12 cellular contexts compared by ENCODE assay signal in genomic region chr10:6583447-6583846, GRCh38. TPM values are rescaled to one million over a fixed set of nuclear protein-coding genes. Genes with fewer than 3 reads are reported as not detected.
DNase-seq lines count a peak whose midpoint lies in the region; ATAC-seq and TF ChIP-seq lines count a peak whose summit lies in the region.
"Had no signal": no experiment of that assay in that cellular context is flagged by ENCODE, and none has a peak within 500 bp of the region (broad histone marks: within the 10 kb centered on the region; RNA-seq: fewer than 3 reads in every experiment).

No MANE protein-coding gene starts in this region.

- H3K36me3 Mint-ChIP-seq in Calu3 (ENCODE audit: insufficient read depth, unreplicated experiment), result peaks cover 15% of the 10 kb centered on the region

- intact Hi-C loops in Calu3 (cut with micrococcal nuclease; ENCODE audit: unreplicated experiment), result loop anchor here (10.0 kb wide), 2 partner anchors 61 to 169 kb away; no protein-coding TSS in a partner anchor

- no peaks in the 10 kb centered on the region for H3K9me3 Mint-ChIP-seq in Calu3 (ENCODE audit: low read depth, unreplicated experiment)

- CTCF ChIA-PET in Calu3 (lab: Charles Lee), result no interaction called here

- no peak for TF ChIP-seq CTCF in Calu3 (IDR thresholded peaks at IDR 0.05; ENCODE audit: unreplicated experiment)

- H3K4me1 ChIP-seq in effector memory CD4-positive, alpha-beta T cell (ENCODE audit: control insufficient read depth, insufficient read depth, low read length, poor library complexity, severe bottlenecking), result peaks cover 32% of the 10 kb centered on the region

- H3K27ac ChIP-seq in effector memory CD4-positive, alpha-beta T cell (ENCODE audit: insufficient read depth, low read length, poor library complexity, severe bottlenecking), result peak overlapping the region; percentile 92

- no peaks in the 10 kb centered on the region for H3K27me3 ChIP-seq in effector memory CD4-positive, alpha-beta T cell (replicated peaks; ENCODE audit: control insufficient read depth, insufficient read depth, low read length, poor library complexity, severe bottlenecking)
- H3K27me3 ChIP-seq in MG63, result peaks cover 8% of the 10 kb centered on the region

- peak; percentile 25 for DNase-seq in NK-92 (lab: John Stamatoyannopoulos, UW; ENCODE audit: unreplicated experiment)
- peak; percentile 75 for DNase-seq in activated CD8-positive, alpha-beta memory T cell treated with anti-CD3 and anti-CD28 coated beads, Interleukin-2, amount 50 U/mL, for 4 hours
- peak; percentile 39 to 56 (median 50) for DNase-seq in effector memory CD4-positive, alpha-beta T cell
- DNase-seq in stimulated activated CD8-positive, alpha-beta memory T cell treated with anti-CD3 and anti-CD28 coated beads, Interleukin-15, amount 100 ng/mL, for 4 hours (ENCODE audit: low read depth in 2 of 2), result peak; percentile 71 to 82
- DNase-seq in MG63, result no peak
- no peak for DNase-seq in NCI-H1417 treated with DMSO at 0.1 percent for 48 hours (lab: John Stamatoyannopoulos, UW)
- no peak for DNase-seq in Calu3
- DNase-seq: NCI-H2029, PC-3 had no signal

- no peaks in the 10 kb centered on the region for H3K36me3 ChIP-seq in effector memory CD4-positive, alpha-beta T cell (ENCODE audit: control insufficient read depth, insufficient read depth, low read length)
- no peaks in the 10 kb centered on the region for H3K36me3 ChIP-seq in MG63

- H3K4me3 Mint-ChIP-seq in Calu3 (ENCODE audit: low read depth, unreplicated experiment), result no peak overlapping the region
- H3K4me3 Mint-ChIP-seq: B cell had no signal

- peaks cover 15% of the 10 kb centered on the region for H3K27me3 Mint-ChIP-seq in Calu3 (ENCODE audit: unreplicated experiment)

- ATAC-seq in HG02884 (IDR thresholded peaks at IDR 0.05; ENCODE audit: unreplicated experiment), result no peak
- ATAC-seq: PC-3 had no signal

- peak overlapping the region; percentile 91 for H3K4me3 ChIP-seq in effector memory CD4-positive, alpha-beta T cell (ENCODE audit: insufficient read depth, low read depth, low read length, poor library complexity, severe bottlenecking)
- H3K4me3 ChIP-seq in MG63, result no peak overlapping the region

- no TSS peak for BruUV-seq in Calu3 (replicated peaks; lab: Mats Ljungman, UMichigan)

- no peaks in the 10 kb centered on the region for H3K4me1 Mint-ChIP-seq in Calu3 (ENCODE audit: low read depth, unreplicated experiment)

- H3K27ac Mint-ChIP-seq in Calu3 (ENCODE audit: unreplicated experiment), result no peak overlapping the region
- H3K27ac Mint-ChIP-seq: B cell had no signal

- H3K9me3 ChIP-seq in effector memory CD4-positive, alpha-beta T cell (ENCODE audit: control insufficient read depth, low read length), result no peaks in the 10 kb centered on the region
- no peaks in the 10 kb centered on the region for H3K9me3 ChIP-seq in MG63

RNA-seq across cellular contexts. Expression of gene PRKCQ, which starts 3.4 kb away (rescaled TPM):
- 0.05 and 0.16 TPM in 2 replicates for total RNA-seq in MG63 (2014; rRNA removed; shearing (Covaris generic); ENCODE audit: low replicate concordance)
- total RNA-seq in Calu3 (2022), result 0.73 and 1.1 TPM in 2 replicates
- total RNA-seq: osteoblast, PC-3 had no signal

Comparison
In these comparisons a context has a peak if more than half of its experiments do, and no peak if none do; other contexts are left out.
1. DNase-seq: peak in NK-92 (single experiment), activated CD8-positive, alpha-beta memory T cell treated with anti-CD3 and anti-CD28 coated beads, Interleukin-2, amount 50 U/mL, for 4 hours (single experiment), effector memory CD4-positive, alpha-beta T cell (3 of 3) and stimulated activated CD8-positive, alpha-beta memory T cell treated with anti-CD3 and anti-CD28 coated beads, Interleukin-15, amount 100 ng/mL, for 4 hours (2 of 2); none in MG63 (single experiment), NCI-H1417 treated with DMSO at 0.1 percent for 48 hours (single experiment) and Calu3 (single experiment).